Comparison of ENCODE assay signal across 14 cellular contexts in the genomic region with DNA sequence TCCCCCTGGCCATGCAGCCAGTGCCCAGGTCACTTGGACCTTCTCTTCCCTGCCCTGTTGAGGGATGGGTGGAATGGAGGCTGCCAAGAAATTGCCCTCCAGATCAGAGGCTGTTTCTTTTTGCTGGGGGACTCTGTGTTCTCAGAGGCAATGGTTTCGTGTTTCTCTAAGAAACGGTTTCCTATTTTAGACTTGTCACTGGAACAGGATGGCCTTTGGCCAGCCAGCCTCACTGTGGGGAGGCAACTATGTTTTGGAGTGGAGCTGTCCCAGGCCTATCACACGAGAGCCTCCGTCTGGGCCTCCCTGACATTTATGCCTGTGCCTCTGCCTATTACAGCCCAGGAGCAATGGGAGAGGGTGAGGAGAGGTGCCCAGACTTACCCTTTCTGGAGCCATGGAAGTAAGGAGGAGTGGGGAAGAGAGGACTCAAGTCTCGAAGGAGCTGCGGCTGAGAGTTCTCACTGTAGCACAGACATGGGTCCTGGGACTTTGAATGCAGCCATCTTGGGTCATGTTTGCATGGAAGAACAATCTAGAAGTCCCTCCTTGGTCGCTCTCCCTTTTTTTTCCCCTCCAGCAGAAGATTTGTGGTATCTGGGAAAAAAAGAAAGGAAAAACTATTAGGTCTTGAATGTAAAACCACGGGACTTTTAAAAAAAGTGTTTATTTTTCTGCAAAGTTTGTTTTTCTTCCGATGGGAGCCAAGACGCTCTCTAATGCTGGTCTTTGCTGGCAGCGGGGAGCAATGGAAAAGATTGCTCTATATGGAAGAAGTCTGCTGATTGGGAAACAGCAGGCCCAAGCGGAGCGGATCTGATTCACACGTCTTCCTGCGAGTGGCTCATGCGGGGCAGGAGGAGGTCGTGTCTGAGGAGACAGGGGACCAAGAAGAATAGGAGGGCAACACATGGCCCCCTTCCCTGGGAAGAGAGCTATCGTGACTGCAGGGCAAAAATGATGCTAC.
DNase-seq lines count a peak whose midpoint lies in the region; ATAC-seq and TF ChIP-seq lines count a peak whose summit lies in the region.
"Had no signal": no experiment of that assay in that cellular context is flagged by ENCODE, and none has a peak within 500 bp of the region (broad histone marks: within the 10 kb centered on the region; RNA-seq: fewer than 3 reads in every experiment).

No MANE protein-coding gene starts in this region.

- intact Hi-C loops in adrenal gland (cut with DNase I) = no loop called here
- intact Hi-C loops in lower lobe of right lung (cut with DNase I) = no loop called here
- intact Hi-C loops in colonic mucosa (cut with DNase I) = no loop called here

- H3K9me3 ChIP-seq in adrenal gland (replicated peaks in 1 of 3) (no peaks in the 10 kb centered on the region), lower lobe of right lung (no peaks in the 10 kb centered on the region), Peyer's patch (no peaks in the 10 kb centered on the region), colonic mucosa (no peaks in the 10 kb centered on the region)
- H3K9me3 ChIP-seq: BLaER1 treated with 17β-estradiol and CSF1 and Interleukin-3, amounts not matched to agents 10 nM and 100 nM had no signal

- no peaks in the 10 kb centered on the region for H3K4me1 ChIP-seq in adrenal gland (replicated peaks in 1 of 2)
- no peaks in the 10 kb centered on the region for H3K4me1 ChIP-seq in lower lobe of right lung
- peaks cover 0 to 8% (median 0%) of the 10 kb centered on the region in 4 donors for H3K4me1 ChIP-seq in Peyer's patch
- peaks cover 3% of the 10 kb centered on the region for H3K4me1 ChIP-seq in colonic mucosa

- H3K4me3 ChIP-seq in adrenal gland (no peak overlapping the region), fibroblast of mammary gland (ENCODE audit: control insufficient read depth, low read depth, low read length) (no peak overlapping the region), lower lobe of right lung (no peak overlapping the region), Peyer's patch (no peak overlapping the region), colonic mucosa (no peak overlapping the region)
- H3K4me3 ChIP-seq: BLaER1 treated with 17β-estradiol and CSF1 and Interleukin-3, amounts not matched to agents 10 nM and 100 nM had no signal

- H3K36me3 ChIP-seq in adrenal gland (replicated peaks in 1 of 2) (no peaks in the 10 kb centered on the region), lower lobe of right lung (no peaks in the 10 kb centered on the region), Peyer's patch (no peaks in the 10 kb centered on the region), colonic mucosa (no peaks in the 10 kb centered on the region)
- H3K36me3 ChIP-seq: BLaER1 treated with 17β-estradiol and CSF1 and Interleukin-3, amounts not matched to agents 10 nM and 100 nM had no signal

- H3K4me3 Mint-ChIP-seq in stimulated activated effector memory CD8-positive, alpha-beta T cell treated with anti-CD3 and anti-CD28 coated beads, Interleukin-12 subunit alpha, Interleukin-12 subunit beta, amount 100 ng/mL, for 72 hours = no peak overlapping the region
- H3K4me3 Mint-ChIP-seq: brain had no signal

- DNase-seq in adrenal gland (peak in 6 of 7 donors; percentile 25 to 71 (median 40)), fibroblast of mammary gland (ENCODE audit: low read depth) (peak; percentile 13), lower lobe of right lung (no peak), Peyer's patch (no peak), colonic mucosa (no peak)
- no peak for DNase-seq in stimulated activated effector memory CD8-positive, alpha-beta T cell treated with anti-CD3 and anti-CD28 coated beads, Interleukin-12 subunit alpha, Interleukin-12 subunit beta, amount 100 ng/mL, for 72 hours (ENCODE audit: low spot score in 2 of 2)
- DNase-seq: activated T-cell treated with anti-CD3 and anti-CD28 coated beads, Interleukin-2, amount 50 U/mL, for 1 hour; NCI-H774; retina had no signal

- H3K36me3 Mint-ChIP-seq in stimulated activated effector memory CD8-positive, alpha-beta T cell treated with anti-CD3 and anti-CD28 coated beads, Interleukin-12 subunit alpha, Interleukin-12 subunit beta, amount 100 ng/mL, for 72 hours = no peaks in the 10 kb centered on the region
- H3K36me3 Mint-ChIP-seq: brain had no signal

- H3K27me3 ChIP-seq in adrenal gland (no peaks in the 10 kb centered on the region), lower lobe of right lung (ENCODE audit: low read depth) (no peaks in the 10 kb centered on the region), Peyer's patch (no peaks in the 10 kb centered on the region), colonic mucosa (no peaks in the 10 kb centered on the region)

- H3K9me3 Mint-ChIP-seq in stimulated activated effector memory CD8-positive, alpha-beta T cell treated with anti-CD3 and anti-CD28 coated beads, Interleukin-12 subunit alpha, Interleukin-12 subunit beta, amount 100 ng/mL, for 72 hours = no peaks in the 10 kb centered on the region

- TF ChIP-seq POLR2A in adrenal gland (IDR thresholded peaks at IDR 0.05) (no peak), Peyer's patch (IDR thresholded peaks at IDR 0.05) (no peak)

- H3K27ac ChIP-seq in adrenal gland (peak overlapping the region in 3 of 5 donors; percentile 24 to 62 (median 29)), lower lobe of right lung (peak overlapping the region; percentile 13), temporal lobe (ENCODE audit: low read depth, low read length) (peak overlapping the region; percentile 47), Peyer's patch (peak overlapping the region in 1 of 4 donors; percentile 7), colonic mucosa (no peak overlapping the region)
- H3K27ac ChIP-seq: BLaER1 treated with 17β-estradiol and CSF1 and Interleukin-3, amounts not matched to agents 10 nM and 100 nM had no signal

- H3K27ac Mint-ChIP-seq in stimulated activated effector memory CD8-positive, alpha-beta T cell treated with anti-CD3 and anti-CD28 coated beads, Interleukin-12 subunit alpha, Interleukin-12 subunit beta, amount 100 ng/mL, for 72 hours = no peak overlapping the region

- no peak overlapping the region for H3K9ac ChIP-seq in colonic mucosa (ENCODE audit: low read depth in 2 of 2, low read length in 2 of 2)
- H3K9ac ChIP-seq: BLaER1 treated with 17β-estradiol and CSF1 and Interleukin-3, amounts not matched to agents 10 nM and 100 nM had no signal

- no peak for TF ChIP-seq CTCF in adrenal gland (IDR thresholded peaks at IDR 0.05)
- TF ChIP-seq CTCF in fibroblast of mammary gland (conservative IDR thresholded peaks at IDR 0.05; ENCODE audit: control insufficient read depth, insufficient read depth, low read depth, low read length) = no peak
- TF ChIP-seq CTCF in lower lobe of right lung (IDR thresholded peaks at IDR 0.05) = no peak
- no peak for TF ChIP-seq CTCF in Peyer's patch (IDR thresholded peaks at IDR 0.05)
- no peak for TF ChIP-seq CTCF in colonic mucosa (IDR thresholded peaks at IDR 0.05)

- H3K4me1 Mint-ChIP-seq in stimulated activated effector memory CD8-positive, alpha-beta T cell treated with anti-CD3 and anti-CD28 coated beads, Interleukin-12 subunit alpha, Interleukin-12 subunit beta, amount 100 ng/mL, for 72 hours = no peaks in the 10 kb centered on the region

- ATAC-seq in lower lobe of right lung (no peak), GM19351 (IDR thresholded peaks at IDR 0.05; ENCODE audit: unreplicated experiment) (no peak)
- no peak for ATAC-seq in stimulated activated effector memory CD8-positive, alpha-beta T cell treated with anti-CD3 and anti-CD28 coated beads, Interleukin-12 subunit alpha, Interleukin-12 subunit beta, amount 100 ng/mL, for 72 hours
- ATAC-seq: SK-N-SH treated with all-trans-retinoic acid at 6 μM for 48 hours had no signal

- 62 to 73% (median 68%) methylated on average over 18 of the region's 18 CpGs for WGBS in adrenal gland, 4 donors

Comparison
In these comparisons a context has a peak if more than half of its experiments do, and no peak if none do; other contexts are left out.
1. DNase-seq: peak in adrenal gland (6 of 7) and fibroblast of mammary gland (single experiment); none in lower lobe of right lung (single experiment), Peyer's patch (0 of 3), colonic mucosa (single experiment) and stimulated activated effector memory CD8-positive, alpha-beta T cell treated with anti-CD3 and anti-CD28 coated beads, Interleukin-12 subunit alpha, Interleukin-12 subunit beta, amount 100 ng/mL, for 72 hours (0 of 2).